ENCODE assay signal across 8 cellular contexts in the genomic region with DNA sequence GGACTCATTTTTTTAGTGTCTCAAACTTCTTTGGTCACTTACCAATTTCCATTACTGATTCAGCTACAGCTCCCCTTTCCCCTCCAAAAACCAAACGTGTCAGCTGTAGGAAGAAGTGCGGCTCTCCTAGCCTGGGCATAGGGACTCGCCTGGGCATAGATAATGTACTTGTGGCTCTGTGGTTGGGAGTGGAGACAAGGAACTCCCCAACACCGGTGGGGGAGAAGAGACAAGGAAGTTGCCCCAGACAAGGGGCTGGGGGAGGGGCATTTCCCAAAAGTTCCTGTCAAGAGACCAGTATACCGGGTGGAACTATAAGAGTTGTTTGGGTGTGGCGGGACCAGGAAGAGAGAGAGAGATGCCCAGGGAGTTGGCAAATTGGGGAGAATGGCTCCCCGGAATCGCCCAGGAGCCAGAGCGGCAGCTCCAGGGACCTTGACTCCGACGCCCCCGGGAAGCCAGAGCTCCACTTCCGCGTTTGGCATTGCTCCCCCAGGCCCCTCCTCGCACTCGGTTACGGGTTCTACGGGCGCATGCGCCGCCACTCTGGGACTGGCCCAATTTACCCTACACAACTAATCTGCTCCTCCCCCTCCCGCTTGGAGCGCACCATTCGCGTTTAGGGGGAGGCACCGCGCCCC. TPM values are rescaled to one million over a fixed set of nuclear protein-coding genes. Genes with fewer than 3 reads are reported as not detected.
A peak's percentile ranks its signal among the peaks of the same experiment; 100 is the strongest.
DNase-seq lines count a peak whose midpoint lies in the region; ATAC-seq and TF ChIP-seq lines count a peak whose summit lies in the region.

No MANE protein-coding gene starts in this region.

- H3K4me1 ChIP-seq in IMR-90 (ENCODE audit: control insufficient read depth, insufficient read depth, low read length) (peaks cover 9% of the 10 kb centered on the region; the same call in 1 of the 2 replicates), PC-3 (ENCODE audit: insufficient read depth, low read length) (peaks cover 36% of the 10 kb centered on the region)

- ATAC-seq in GM21528 (IDR thresholded peaks at IDR 0.05; ENCODE audit: low FRiP score, unreplicated experiment): peak; percentile 71
- ATAC-seq in IMR-90 (ENCODE audit: low read depth): peak; percentile 82
- ATAC-seq in PC-3: peak; percentile 61
- peak; percentile 83 for ATAC-seq in activated T-helper 17 cell treated with anti-CD3 and anti-CD28 coated beads, Interleukin-2, amount 50 U/mL, for 72 hours (replicated peaks)
- peak; percentile 84 for ATAC-seq in stimulated activated naive CD8-positive, alpha-beta T cell treated with anti-CD3 and anti-CD28 coated beads, Interleukin-15, amount 100 ng/mL, for 72 hours

- H3K9ac ChIP-seq in IMR-90 (ENCODE audit: low read depth, low read length) (peak overlapping the region; percentile 88), PC-3 (ENCODE audit: low read length) (peak overlapping the region; percentile 80)

- intact Hi-C loops in IMR-90 (cut with micrococcal nuclease) (loop anchor here (2.0 kb wide), 1 partner anchor 114 kb away; no protein-coding TSS in a partner anchor), PC-3 (cut with micrococcal nuclease) (loop anchor here (2.0 kb wide), 2 partner anchors 28 to 44 kb away; no protein-coding TSS in a partner anchor)

- peak overlapping the region; percentile 84 to 99 for H4K8ac ChIP-seq in IMR-90 (ENCODE audit: low read depth in 2 of 2, low read length in 2 of 2)

- peaks cover 23% of the 10 kb centered on the region for H3K4me1 Mint-ChIP-seq in activated T-helper 17 cell treated with anti-CD3 and anti-CD28 coated beads, Interleukin-2, amount 50 U/mL, for 72 hours
- peaks cover 47% of the 10 kb centered on the region for H3K4me1 Mint-ChIP-seq in nephron progenitor cell
- peaks cover 45% of the 10 kb centered on the region for H3K4me1 Mint-ChIP-seq in stimulated activated naive CD8-positive, alpha-beta T cell treated with anti-CD3 and anti-CD28 coated beads, Interleukin-15, amount 100 ng/mL, for 72 hours

- H3K27ac Mint-ChIP-seq in activated T-helper 17 cell treated with anti-CD3 and anti-CD28 coated beads, Interleukin-2, amount 50 U/mL, for 72 hours: peak overlapping the region; percentile 99
- peak overlapping the region; percentile 99 for H3K27ac Mint-ChIP-seq in nephron progenitor cell
- peak overlapping the region; percentile 99 to 100 for H3K27ac Mint-ChIP-seq in stimulated activated naive CD8-positive, alpha-beta T cell treated with anti-CD3 and anti-CD28 coated beads, Interleukin-15, amount 100 ng/mL, for 72 hours

- H3K4me3 ChIP-seq in IMR-90 (ENCODE audit: insufficient read depth, low read depth, low read length) (peak overlapping the region; percentile 47), PC-3 (ENCODE audit: low read length) (peak overlapping the region; percentile 87), fibroblast of the aortic adventitia (ENCODE audit: low read depth, low read length) (peak overlapping the region; percentile 84)

- H3K9me1 ChIP-seq in IMR-90 (ENCODE audit: insufficient read depth, low read length): peaks cover 19% of the 10 kb centered on the region

- H3K4me3 Mint-ChIP-seq in activated T-helper 17 cell treated with anti-CD3 and anti-CD28 coated beads, Interleukin-2, amount 50 U/mL, for 72 hours: peak overlapping the region; percentile 99
- peak overlapping the region; percentile 98 for H3K4me3 Mint-ChIP-seq in nephron progenitor cell
- H3K4me3 Mint-ChIP-seq in stimulated activated naive CD8-positive, alpha-beta T cell treated with anti-CD3 and anti-CD28 coated beads, Interleukin-15, amount 100 ng/mL, for 72 hours: peak overlapping the region; percentile 92 to 99

- H2AK9ac ChIP-seq in IMR-90 (replicated peaks; ENCODE audit: low read depth, low read length, poor library complexity): peak overlapping the region; percentile 98

- H2BK20ac ChIP-seq in IMR-90 (ENCODE audit: low read depth, low read length): peak overlapping the region; percentile 87

- H2AFZ ChIP-seq in IMR-90 (replicated peaks; ENCODE audit: low read length, poor library complexity) (peak overlapping the region; percentile 99), PC-3 (ENCODE audit: low read length) (peak overlapping the region; percentile 93)

- dilution Hi-C loops in IMR-90 (cut with HindIII; ENCODE audit: low sequenced_read_pairs, unreplicated experiment): no loop called here

- H3K56ac ChIP-seq in IMR-90 (ENCODE audit: extremely low read depth, insufficient read depth, low read length): peak overlapping the region; percentile 100

- peak overlapping the region; percentile 96; the same call in 2 of the 3 replicates for H2BK15ac ChIP-seq in IMR-90 (ENCODE audit: low read depth, low read length)

- H3K27me3 ChIP-seq in IMR-90 (ENCODE audit: control insufficient read depth, insufficient read depth, low read length): no peaks in the 10 kb centered on the region
- H3K27me3 ChIP-seq in PC-3 (ENCODE audit: low read length): no peaks in the 10 kb centered on the region

- peak overlapping the region; percentile 75 for H3K18ac ChIP-seq in IMR-90 (ENCODE audit: low read depth, low read length)

- H3K4me2 ChIP-seq in IMR-90 (ENCODE audit: low read depth, low read length) (peak overlapping the region; percentile 84), PC-3 (ENCODE audit: low read length) (peak overlapping the region; percentile 98)

- H2BK120ac ChIP-seq in IMR-90 (ENCODE audit: low read depth, low read length): peak overlapping the region; percentile 98

- DNase-seq in DMS53 treated with DMSO at 0.1 percent for 48 hours (lab: John Stamatoyannopoulos, UW; ENCODE audit: unreplicated experiment) (peak; percentile 82), IMR-90 (peak; percentile 95), PC-3 (peak; percentile 94), fibroblast of the aortic adventitia (ENCODE audit: low read depth) (peak; percentile 98), nephron progenitor cell (peak; percentile 91)
- peak; percentile 93 to 95 for DNase-seq in stimulated activated naive CD8-positive, alpha-beta T cell treated with anti-CD3 and anti-CD28 coated beads, Interleukin-15, amount 100 ng/mL, for 72 hours

- peak overlapping the region; percentile 93 for H2BK5ac ChIP-seq in IMR-90 (ENCODE audit: low read depth, low read length, poor library complexity, severe bottlenecking)

- H3K4ac ChIP-seq in IMR-90 (ENCODE audit: low read depth, low read length): peak overlapping the region; percentile 98

- H3K79me1 ChIP-seq in IMR-90 (ENCODE audit: low read depth in 1 of 2, low read length in 2 of 2): peaks cover 6 to 42% of the 10 kb centered on the region in 2 experiments; a peak in 3 of 4 replicates

- POLR2A ChIA-PET in IMR-90 (lab: Charles Lee; ENCODE audit: unreplicated experiment): interaction anchor here (0.6 kb wide), 5 partner anchors 16 to 519 kb away, joined by 3 to 4 read pairs (median 3); no protein-coding TSS in a partner anchor
- POLR2A ChIA-PET in PC-3 (lab: Charles Lee; ENCODE audit: unreplicated experiment): interaction anchor here (0.5 to 0.7 kb wide), 9 partner anchors 28 to 885 kb away, joined by 3 to 13 read pairs (median 5); no protein-coding TSS in a partner anchor

- H4K5ac ChIP-seq in IMR-90 (ENCODE audit: low read depth, low read length): peak overlapping the region; percentile 66

- peaks cover 36% of the 10 kb centered on the region for H3K79me2 ChIP-seq in PC-3 (ENCODE audit: low read length)

- in situ Hi-C loops in IMR-90 (cut with MboI; ENCODE audit: low sequenced_read_pairs): no loop called here

- TF ChIP-seq CTCF in IMR-90 (conservative IDR thresholded peaks at IDR 0.05; ENCODE audit: low read depth, low read length) (no peak), PC-3 (conservative IDR thresholded peaks at IDR 0.05; ENCODE audit: low read depth, low read length) (no peak), fibroblast of the aortic adventitia (IDR thresholded peaks at IDR 0.05; ENCODE audit: insufficient read depth, low read length) (no peak), nephron progenitor cell (IDR thresholded peaks at IDR 0.05) (no peak)

- H3F3A ChIP-seq in PC-3 (ENCODE audit: low read length, unreplicated experiment): no peaks in the 10 kb centered on the region

- H2AK5ac ChIP-seq in IMR-90 (ENCODE audit: low read depth, low read length): peak overlapping the region; percentile 92

- no peaks in the 10 kb centered on the region for H3K27me3 Mint-ChIP-seq in activated T-helper 17 cell treated with anti-CD3 and anti-CD28 coated beads, Interleukin-2, amount 50 U/mL, for 72 hours
- peaks cover 18% of the 10 kb centered on the region for H3K27me3 Mint-ChIP-seq in nephron progenitor cell (ENCODE audit: low read depth, poor library complexity)
- H3K27me3 Mint-ChIP-seq in stimulated activated naive CD8-positive, alpha-beta T cell treated with anti-CD3 and anti-CD28 coated beads, Interleukin-15, amount 100 ng/mL, for 72 hours: no peaks in the 10 kb centered on the region

- H3K9me3 ChIP-seq in IMR-90 (ENCODE audit: control insufficient read depth, insufficient read depth, low read length): no peaks in the 10 kb centered on the region
- H3K9me3 ChIP-seq in PC-3 (ENCODE audit: low read length): no peaks in the 10 kb centered on the region

- TF ChIP-seq RAD21 in IMR-90 (IDR thresholded peaks at IDR 0.05; ENCODE audit: low read length): no peak

- H3K36me3 ChIP-seq in IMR-90 (ENCODE audit: control insufficient read depth, insufficient read depth, low read length): no peaks in the 10 kb centered on the region; the same call in 1 of the 2 replicates
- H3K36me3 ChIP-seq in PC-3 (ENCODE audit: low read depth, low read length): no peaks in the 10 kb centered on the region

- TF ChIP-seq POLR2A in IMR-90 (IDR thresholded peaks at IDR 0.05; ENCODE audit: low read depth, low read length): peak; percentile 81

- WGBS in IMR-90 (ENCODE audit: extremely low coverage in 2 of 2, insufficient read length in 1 of 2), 2 experiments: 0% methylated on average over 14 of the region's 27 CpGs; no CpG with 5 or more reads in 1 of the 2 experiments

- peak overlapping the region; percentile 97 for H4K91ac ChIP-seq in IMR-90 (ENCODE audit: insufficient read depth, low read depth, low read length)

- BruUV-seq in IMR-90 (replicated peaks; lab: Mats Ljungman, UMichigan): TSS peak; percentile 93
- BruUV-seq in PC-3 (replicated peaks; lab: Mats Ljungman, UMichigan): no TSS peak

- H3K9me3 Mint-ChIP-seq in activated T-helper 17 cell treated with anti-CD3 and anti-CD28 coated beads, Interleukin-2, amount 50 U/mL, for 72 hours: no peaks in the 10 kb centered on the region
- H3K9me3 Mint-ChIP-seq in nephron progenitor cell: no peaks in the 10 kb centered on the region
- no peaks in the 10 kb centered on the region for H3K9me3 Mint-ChIP-seq in stimulated activated naive CD8-positive, alpha-beta T cell treated with anti-CD3 and anti-CD28 coated beads, Interleukin-15, amount 100 ng/mL, for 72 hours

- H3K9me2 ChIP-seq in PC-3 (replicated peaks; ENCODE audit: low read length): no peaks in the 10 kb centered on the region

- H4K20me1 ChIP-seq in IMR-90 (ENCODE audit: insufficient read depth, low read length) (peaks cover 34% of the 10 kb centered on the region), PC-3 (ENCODE audit: low read length) (peaks cover 30% of the 10 kb centered on the region)

- peak overlapping the region; percentile 98 for H3K14ac ChIP-seq in IMR-90 (replicated peaks; ENCODE audit: low read depth, low read length)

- H3K23ac ChIP-seq in IMR-90 (ENCODE audit: low read depth, low read length): peak overlapping the region; percentile 98

- peaks cover 9% of the 10 kb centered on the region for H3K36me3 Mint-ChIP-seq in activated T-helper 17 cell treated with anti-CD3 and anti-CD28 coated beads, Interleukin-2, amount 50 U/mL, for 72 hours (ENCODE audit: low read depth)
- H3K36me3 Mint-ChIP-seq in nephron progenitor cell (ENCODE audit: low read depth): no peaks in the 10 kb centered on the region

- H3K27ac ChIP-seq in IMR-90 (ENCODE audit: insufficient read depth, low read length): peak overlapping the region; percentile 92
- H3K27ac ChIP-seq in PC-3 (ENCODE audit: low read length): peak overlapping the region; percentile 81

- CTCF ChIA-PET in IMR-90 (lab: Yijun Ruan, JAX) (interaction anchor here (0.5 to 1.9 kb wide), 5 partner anchors 9 to 289 kb away, joined by 3 to 5 read pairs (median 4); no protein-coding TSS in a partner anchor), PC-3 (lab: Charles Lee) (interaction anchor here (1.0 kb wide), 1 partner anchor 28 kb away, joined by 4 read pairs; no protein-coding TSS in a partner anchor)

RNA-seq across cellular contexts. Expression of a gene that starts 0.9 kb away (rescaled TPM):
- total RNA-seq in IMR-90 (2012; rRNA removed) (10.9 and 13.1 TPM in 2 replicates), PC-3 (2014; rRNA removed) (22.2 and 23.7 TPM in 2 replicates), fibroblast of the aortic adventitia (ENCODE audit: low replicate concordance) (14.0 and 31.3 TPM in 2 replicates)
- polyA plus RNA-seq in IMR-90 (2012; rRNA removed): 21.8 and 26.7 TPM in 2 replicates
- 15.3 and 24.4 TPM in 2 replicates for polyA plus RNA-seq in IMR-90 (2012; cell fraction: cytosol; rRNA removed)
- polyA plus RNA-seq in IMR-90 (2012; cell fraction: nucleus; rRNA removed; ENCODE audit: low replicate concordance): 15.6 and 20.7 TPM in 2 replicates
- 10 to 100 TPM; 26.1 to 32.0 TPM for total RNA-seq in activated T-helper 17 cell treated with anti-CD3 and anti-CD28 coated beads, Interleukin-2, amount 50 U/mL, for 72 hours

Comparison
In these comparisons a context has a peak if more than half of its experiments do, and no peak if none do; other contexts are left out.
1. Peak in every context shown above with its lines: DNase-seq, ATAC-seq, H3K4me3 ChIP-seq and H3K27ac ChIP-seq.